17 cellular contexts compared by ENCODE assay signal in the genomic region with DNA sequence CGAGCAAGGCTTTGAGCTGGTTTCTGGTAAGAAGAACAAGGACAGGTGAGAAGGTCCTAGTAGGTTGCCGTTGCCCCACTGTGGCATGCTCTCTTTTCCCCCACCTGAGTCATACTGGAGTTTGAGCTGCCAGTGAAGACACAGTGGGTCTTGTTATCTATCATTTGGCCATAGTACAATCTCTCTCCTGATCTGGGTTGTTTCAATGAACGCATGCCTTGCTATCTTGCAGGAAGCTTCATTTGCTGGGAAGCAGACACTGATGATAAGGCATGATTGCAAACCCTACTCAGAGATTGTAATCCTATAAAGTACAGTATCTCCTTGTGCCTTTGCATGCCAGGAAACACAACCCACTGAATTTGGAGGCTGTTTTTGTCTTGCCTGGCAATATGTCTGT.
DNase-seq lines count a peak whose midpoint lies in the region; ATAC-seq and TF ChIP-seq lines count a peak whose summit lies in the region.
"Had no signal": no experiment of that assay in that cellular context is flagged by ENCODE, and none has a peak within 500 bp of the region (broad histone marks: within the 10 kb centered on the region; RNA-seq: fewer than 3 reads in every experiment).

No MANE protein-coding gene starts in this region.

- H3K79me2 ChIP-seq in trophoblast cell (ENCODE audit: control insufficient read depth, insufficient read depth, low read length, poor library complexity): no peaks in the 10 kb centered on the region

- no peak overlapping the region for H2AFZ ChIP-seq in trophoblast cell (ENCODE audit: insufficient read depth, low read length, poor library complexity)
- H2AFZ ChIP-seq: GM23338 had no signal

- no peak overlapping the region for H3K4me2 ChIP-seq in trophoblast cell (ENCODE audit: low read length)
- H3K4me2 ChIP-seq: A549, BLaER1, GM23338 had no signal

- H3K27me3 ChIP-seq in AG04450 (ENCODE audit: control insufficient read depth, insufficient read depth, low read length): no peaks in the 10 kb centered on the region
- H3K27me3 ChIP-seq in trophoblast cell (ENCODE audit: insufficient read depth, low read length): no peaks in the 10 kb centered on the region
- H3K27me3 ChIP-seq in naive thymus-derived CD4-positive, alpha-beta T cell (ENCODE audit: control insufficient read depth in 2 of 2, insufficient read depth in 2 of 2, low read length in 2 of 2): no peaks in the 10 kb centered on the region
- H3K27me3 ChIP-seq: BLaER1 had no signal

- intact Hi-C loops in naive thymus-derived CD4-positive, alpha-beta T cell (cut with micrococcal nuclease): no loop called here

- no peak overlapping the region for H3K23ac ChIP-seq in trophoblast cell (ENCODE audit: low read length)

- no peaks in the 10 kb centered on the region for H3K9me3 Mint-ChIP-seq in naive thymus-derived CD4-positive, alpha-beta T cell
- H3K9me3 Mint-ChIP-seq: GM23338 had no signal

- no peak for ATAC-seq in naive thymus-derived CD4-positive, alpha-beta T cell
- ATAC-seq: A549, GM23338 had no signal

- TF ChIP-seq CTCF in AG04450 (IDR thresholded peaks at IDR 0.05; ENCODE audit: low read depth, low read length) (no peak), VCaP (conservative IDR thresholded peaks at IDR 0.05) (no peak), fibroblast of villous mesenchyme (IDR thresholded peaks at IDR 0.05; ENCODE audit: insufficient read depth, low read depth, low read length) (no peak)

- peaks cover 0 to 4% (median 0%) of the 10 kb centered on the region in 5 donors for H3K27me3 Mint-ChIP-seq in naive thymus-derived CD4-positive, alpha-beta T cell
- H3K27me3 Mint-ChIP-seq: CD4-positive, alpha-beta memory T cell had no signal

- H2BK120ac ChIP-seq in trophoblast cell (ENCODE audit: insufficient read depth, low read length, poor library complexity): peak overlapping the region; percentile 3

- H3K36me3 Mint-ChIP-seq in naive thymus-derived CD4-positive, alpha-beta T cell: no peaks in the 10 kb centered on the region
- H3K36me3 Mint-ChIP-seq: CD14-positive monocyte; CD4-positive, alpha-beta memory T cell had no signal

- peak overlapping the region; percentile 4 for H3K27ac ChIP-seq in AG04450 (ENCODE audit: low read depth, low read length)
- peak overlapping the region; percentile 83 for H3K27ac ChIP-seq in VCaP
- H3K27ac ChIP-seq in trophoblast cell (ENCODE audit: low read depth, low read length): no peak overlapping the region
- no peak overlapping the region for H3K27ac ChIP-seq in naive thymus-derived CD4-positive, alpha-beta T cell (ENCODE audit: low read depth, low read length)
- H3K27ac ChIP-seq: 22Rv1, A549, BLaER1, HL-60 had no signal

- H4K91ac ChIP-seq in trophoblast cell (ENCODE audit: low read depth, low read length): no peak overlapping the region

- H4K12ac ChIP-seq in trophoblast cell (ENCODE audit: low read depth, low read length): no peak overlapping the region

- DNase-seq in AG04450 (ENCODE audit: low read depth, low spot score) (no peak), fibroblast of villous mesenchyme (ENCODE audit: low read depth) (peak; percentile 6), trophoblast cell (peak; percentile 74 to 90), amniotic stem cell (lab: John Stamatoyannopoulos, UW) (no peak), NCI-H226 (no peak)
- DNase-seq in naive thymus-derived CD4-positive, alpha-beta T cell: no peak
- DNase-seq: CD4-positive, alpha-beta memory T cell; DMS153; DMS79; GDM1 had no signal

- WGBS in trophoblast cell (ENCODE audit: extremely low coverage, insufficient coverage, insufficient read length): no CpG with 5 or more reads among the region's 3 CpGs

- no peak overlapping the region for H3K27ac Mint-ChIP-seq in naive thymus-derived CD4-positive, alpha-beta T cell
- H3K27ac Mint-ChIP-seq: CD14-positive monocyte; CD4-positive, alpha-beta memory T cell; GM23338 had no signal

- H4K8ac ChIP-seq in trophoblast cell (ENCODE audit: low read depth, low read length): no peak overlapping the region

- H3K4me1 Mint-ChIP-seq in naive thymus-derived CD4-positive, alpha-beta T cell: peaks cover 0 to 2% (median 0%) of the 10 kb centered on the region in 7 donors
- H3K4me1 Mint-ChIP-seq: CD14-positive monocyte; CD4-positive, alpha-beta memory T cell had no signal

- no peak overlapping the region for H2AK5ac ChIP-seq in trophoblast cell (ENCODE audit: low read length)

- no peak overlapping the region for H3K9ac ChIP-seq in trophoblast cell (ENCODE audit: low read length)
- H3K9ac ChIP-seq: BLaER1 had no signal

- no peak overlapping the region for H3K4ac ChIP-seq in trophoblast cell (ENCODE audit: low read depth, low read length)

- no peak overlapping the region for H3K14ac ChIP-seq in trophoblast cell (ENCODE audit: low read length)

- H3K18ac ChIP-seq in trophoblast cell (ENCODE audit: low read length): no peak overlapping the region

- H3K4me3 ChIP-seq in AG04450 (ENCODE audit: low read depth, low read length) (no peak overlapping the region), fibroblast of villous mesenchyme (ENCODE audit: low read depth, low read length) (no peak overlapping the region), trophoblast cell (ENCODE audit: low read depth, low read length) (no peak overlapping the region)
- no peak overlapping the region for H3K4me3 ChIP-seq in naive thymus-derived CD4-positive, alpha-beta T cell (ENCODE audit: low read length)
- H3K4me3 ChIP-seq: A549, BLaER1, GM23338 had no signal

- no peak overlapping the region for H2BK5ac ChIP-seq in trophoblast cell (ENCODE audit: low read depth, low read length, poor library complexity)

- peaks cover 21% of the 10 kb centered on the region for H3K79me1 ChIP-seq in trophoblast cell (ENCODE audit: low read length)

- no peaks in the 10 kb centered on the region for H3K36me3 ChIP-seq in trophoblast cell (ENCODE audit: control insufficient read depth in 1 of 2, insufficient read depth in 2 of 2, low read length in 2 of 2)
- H3K36me3 ChIP-seq in naive thymus-derived CD4-positive, alpha-beta T cell (ENCODE audit: control insufficient read depth in 2 of 3, insufficient read depth in 3 of 3, low read length in 3 of 3): no peaks in the 10 kb centered on the region
- H3K36me3 ChIP-seq: BLaER1 had no signal

- H3K9me3 ChIP-seq in AG04450 (ENCODE audit: control insufficient read depth, insufficient read depth, low read length) (no peaks in the 10 kb centered on the region), trophoblast cell (ENCODE audit: insufficient read depth, low read depth, low read length) (no peaks in the 10 kb centered on the region)
- no peaks in the 10 kb centered on the region for H3K9me3 ChIP-seq in naive thymus-derived CD4-positive, alpha-beta T cell (ENCODE audit: control insufficient read depth in 2 of 3, low read length in 3 of 3)
- H3K9me3 ChIP-seq: A549, BLaER1 had no signal

- POLR2A ChIA-PET in AG04450 (lab: Yijun Ruan, JAX): interaction anchor here (0.7 kb wide), 1 partner anchor 48 kb away, joined by 3 read pairs; no protein-coding TSS in a partner anchor
- POLR2A ChIA-PET in naive thymus-derived CD4-positive, alpha-beta T cell (lab: Charles Lee): no interaction called here

- CTCF ChIA-PET in AG04450 (lab: Charles Lee): interaction anchor here (1.4 kb wide), 1 partner anchor 16 kb away, joined by 9 read pairs; no protein-coding TSS in a partner anchor
- CTCF ChIA-PET in naive thymus-derived CD4-positive, alpha-beta T cell (lab: Charles Lee): no interaction called here

- H2BK12ac ChIP-seq in trophoblast cell (ENCODE audit: low read length): no peak overlapping the region

- H3K4me1 ChIP-seq in trophoblast cell (ENCODE audit: control insufficient read depth in 1 of 2, insufficient read depth in 2 of 2, low read length in 2 of 2): peaks cover 13 to 17% of the 10 kb centered on the region in 2 experiments
- H3K4me1 ChIP-seq in naive thymus-derived CD4-positive, alpha-beta T cell (ENCODE audit: control insufficient read depth in 2 of 2, insufficient read depth in 2 of 2, low read length in 2 of 2): no peaks in the 10 kb centered on the region
- H3K4me1 ChIP-seq: A549 had no signal

- no peak overlapping the region for H3K4me3 Mint-ChIP-seq in naive thymus-derived CD4-positive, alpha-beta T cell
- H3K4me3 Mint-ChIP-seq: CD14-positive monocyte; CD4-positive, alpha-beta memory T cell; GM23338 had no signal

Comparison
In these comparisons a context has a peak if more than half of its experiments do, and no peak if none do; other contexts are left out.
1. DNase-seq: peak in fibroblast of villous mesenchyme (single experiment) and trophoblast cell (2 of 2); none in AG04450 (single experiment), amniotic stem cell (single experiment), naive thymus-derived CD4-positive, alpha-beta T cell (0 of 9) and NCI-H226 (single experiment).
2. H3K27ac ChIP-seq: peak in AG04450 (single experiment) and VCaP (single experiment); none in trophoblast cell (single experiment) and naive thymus-derived CD4-positive, alpha-beta T cell (single experiment).